ENCODE assay signal across 23 cellular contexts in the genomic region with DNA sequence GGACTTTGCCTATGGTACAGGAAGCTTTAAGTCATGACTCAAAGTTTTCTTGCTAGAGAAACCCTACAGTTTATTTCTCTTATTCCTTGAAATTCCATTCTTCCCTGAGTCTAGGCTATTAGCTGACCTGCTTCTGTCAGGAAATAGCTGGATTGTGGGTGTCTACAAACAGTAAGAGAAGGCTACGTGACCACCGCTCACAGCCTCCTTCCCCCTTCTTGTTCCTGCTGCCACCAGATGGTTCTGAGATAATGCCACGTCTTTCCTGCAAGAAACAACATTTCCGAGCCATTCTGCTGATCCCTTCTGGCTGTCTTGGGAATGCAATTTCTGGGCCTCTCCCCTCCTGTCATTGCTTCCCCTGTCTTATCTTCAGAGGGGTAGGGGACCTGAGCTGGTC.
"Had no signal": no experiment of that assay in that cellular context is flagged by ENCODE, and none has a peak within 500 bp of the region (broad histone marks: within the 10 kb centered on the region; RNA-seq: fewer than 3 reads in every experiment).

No MANE protein-coding gene starts in this region.

- H3K27ac Mint-ChIP-seq: activated B cell treated with CpG ODN at 0.5 μM for 24 hours; activated CD4-positive, alpha-beta memory T cell treated with anti-CD3 and anti-CD28 coated beads, Interleukin-2, amount 10 ng/mL, durations not matched to agents 7 days and 5 days; activated naive CD8-positive, alpha-beta T cell treated with anti-CD3 and anti-CD28 coated beads, Interleukin-2, amount 50 U/mL, for 24 hours; nephron; T-helper 17 cell had no signal

- H3K36me3 ChIP-seq: heart right ventricle, neutrophil, pancreas, right atrium auricular region, stomach, suprapubic skin, tibial nerve, uterus had no signal

- H3K4me3 Mint-ChIP-seq: activated B cell treated with CpG ODN at 0.5 μM for 24 hours; activated CD4-positive, alpha-beta memory T cell treated with anti-CD3 and anti-CD28 coated beads, Interleukin-2, amount 10 ng/mL, durations not matched to agents 7 days and 5 days; activated naive CD8-positive, alpha-beta T cell treated with anti-CD3 and anti-CD28 coated beads, Interleukin-2, amount 50 U/mL, for 24 hours; nephron; T-helper 17 cell had no signal

- H3K27me3 Mint-ChIP-seq: activated B cell treated with CpG ODN at 0.5 μM for 24 hours; activated CD4-positive, alpha-beta memory T cell treated with anti-CD3 and anti-CD28 coated beads, Interleukin-2, amount 10 ng/mL, durations not matched to agents 7 days and 5 days; T-helper 17 cell had no signal

- DNase-seq: activated B cell treated with CpG ODN at 0.5 μM for 24 hours; activated CD4-positive, alpha-beta memory T cell treated with anti-CD3 and anti-CD28 coated beads, Interleukin-2, amount 10 ng/mL, durations not matched to agents 7 days and 5 days; activated CD4-positive, alpha-beta T cell treated with anti-CD3 and anti-CD28 coated beads for 4 hours; activated effector memory CD4-positive, alpha-beta T cell treated with anti-CD3 and anti-CD28 coated beads, Interleukin-2, amount 50 U/mL, for 16 hours; activated naive CD4-positive, alpha-beta T cell treated with anti-CD3 and anti-CD28 coated beads, Interleukin-2, amount 50 U/mL, for 16 hours; activated naive CD8-positive, alpha-beta T cell treated with anti-CD3 and anti-CD28 coated beads, Interleukin-2, amount 50 U/mL, for 24 hours; cortex of kidney; erythroblast; foreskin fibroblast; heart right ventricle; islet precursor cell; left cardiac atrium; pancreas; psoas muscle; stimulated activated CD4-positive, alpha-beta T cell treated with anti-CD3 and anti-CD28 coated beads, Interleukin-4, amount 100 ng/mL, for 24 hours; stomach; T-helper 17 cell; uterus had no signal

- H3K9me3 ChIP-seq: neutrophil, pancreas, psoas muscle, right atrium auricular region, stomach, suprapubic skin, tibial nerve, uterus had no signal

- H3K27me3 ChIP-seq: heart right ventricle, neutrophil, pancreas, right atrium auricular region, stomach, suprapubic skin, tibial nerve, uterus had no signal

- H3K4me1 ChIP-seq: pancreas, uterus had no signal

- H3K4me3 ChIP-seq: heart right ventricle, pancreas, psoas muscle, right atrium auricular region, stomach, suprapubic skin, tibial nerve, uterus had no signal

- ATAC-seq: activated naive CD8-positive, alpha-beta T cell treated with anti-CD3 and anti-CD28 coated beads, Interleukin-2, amount 50 U/mL, for 24 hours; heart right ventricle; left cardiac atrium; pancreas; psoas muscle; T-helper 17 cell had no signal

- H3K27ac ChIP-seq: heart right ventricle, neutrophil, pancreas, psoas muscle, right atrium auricular region, stomach, suprapubic skin, tibial nerve, uterus had no signal
